Comparison of ENCODE assay signal across 22 cellular contexts in genomic region chr19:37009871-37010270, GRCh38.
DNase-seq lines count a peak whose midpoint lies in the region; ATAC-seq and TF ChIP-seq lines count a peak whose summit lies in the region.
"Had no signal": no experiment of that assay in that cellular context is flagged by ENCODE, and none has a peak within 500 bp of the region (broad histone marks: within the 10 kb centered on the region; RNA-seq: fewer than 3 reads in every experiment).

No MANE protein-coding gene starts in this region.

- H3K36me3 ChIP-seq in liver (ENCODE audit: control insufficient read depth in 4 of 4, insufficient read depth in 3 of 4, low read depth in 1 of 4, low read length in 3 of 4), result no peaks in the 10 kb centered on the region
- no peaks in the 10 kb centered on the region for H3K36me3 ChIP-seq in right lobe of liver
- H3K36me3 ChIP-seq in neuronal stem cell (replicated peaks in 1 of 2; ENCODE audit: control insufficient read depth in 2 of 2, insufficient read depth in 2 of 2, low read length in 2 of 2), result no peaks in the 10 kb centered on the region
- H3K36me3 ChIP-seq: BE2C, BLaER1 had no signal

- 95% methylated on average over 28 of the region's 28 CpGs for WGBS in liver
- no CpG with 5 or more reads among the region's 28 CpGs for WGBS in right lobe of liver (ENCODE audit: insufficient coverage, low coverage, low lambda C conversion rate, missing lambda C conversion rate)
- no CpG with 5 or more reads among the region's 28 CpGs for WGBS in neuronal stem cell (ENCODE audit: extremely low coverage in 2 of 2, insufficient read length in 2 of 2, insufficient replicate concordance in 1 of 2), 2 donors

- peak overlapping the region in 2 of 3 donors; percentile 10 to 14 for H3K4me3 ChIP-seq in liver (ENCODE audit: low read depth in 1 of 3, low read length in 3 of 3)
- H3K4me3 ChIP-seq in right lobe of liver, result no peak overlapping the region
- H3K4me3 ChIP-seq in neuronal stem cell (ENCODE audit: low read length in 2 of 2), result no peak overlapping the region
- H3K4me3 ChIP-seq: BLaER1, GM12878 had no signal

- H2BK12ac ChIP-seq in neuronal stem cell (ENCODE audit: low read length), result no peak overlapping the region

- H3K27me3 ChIP-seq in liver (ENCODE audit: control insufficient read depth in 4 of 4, insufficient read depth in 4 of 4, low read length in 3 of 4) (no peaks in the 10 kb centered on the region), right lobe of liver (no peaks in the 10 kb centered on the region), neuronal stem cell (ENCODE audit: control insufficient read depth in 3 of 3, insufficient read depth in 3 of 3, low read depth in 1 of 3, low read length in 3 of 3) (no peaks in the 10 kb centered on the region)
- H3K27me3 ChIP-seq: BE2C, BLaER1 had no signal

- no peak overlapping the region for H2BK5ac ChIP-seq in neuronal stem cell (ENCODE audit: low read length)

- TF ChIP-seq POLR2A in right lobe of liver (IDR thresholded peaks at IDR 0.05), result no peak

- no peaks in the 10 kb centered on the region for H3K79me1 ChIP-seq in neuronal stem cell (ENCODE audit: low read depth, low read length)

- H3K4me2 ChIP-seq in neuronal stem cell (ENCODE audit: insufficient read depth, low read length, poor library complexity, severe bottlenecking), result no peak overlapping the region
- H3K4me2 ChIP-seq: BLaER1 had no signal

- no peak for TF ChIP-seq RAD21 in liver (IDR thresholded peaks at IDR 0.05)

- H3K23ac ChIP-seq in neuronal stem cell (ENCODE audit: low read depth, low read length, poor library complexity), result no peak overlapping the region

- H3K4me1 ChIP-seq in liver (ENCODE audit: control insufficient read depth in 4 of 4, insufficient read depth in 4 of 4, low read length in 3 of 4) (no peaks in the 10 kb centered on the region), right lobe of liver (no peaks in the 10 kb centered on the region), neuronal stem cell (ENCODE audit: control insufficient read depth in 2 of 2, insufficient read depth in 1 of 2, low read depth in 1 of 2, low read length in 2 of 2) (no peaks in the 10 kb centered on the region)
- H3K4me1 ChIP-seq: BE2C, BLaER1 had no signal

- H2AFZ ChIP-seq in neuronal stem cell (ENCODE audit: low read length), result no peak overlapping the region

- H3K18ac ChIP-seq in neuronal stem cell (ENCODE audit: low read length), result no peak overlapping the region

- no peak for DNase-seq in right lobe of liver
- no peak for DNase-seq in neuronal stem cell (ENCODE audit: low spot score)
- DNase-seq in anterior cingulate cortex (lab: John Stamatoyannopoulos, UW), result no peak
- no peak for DNase-seq in NCI-H1105 (lab: John Stamatoyannopoulos, UW)
- DNase-seq: 8988T; ACHN; BE2C; C1 segment of cervical spinal cord; CD4-positive, alpha-beta memory T cell; CD4-positive, CD25-positive, alpha-beta regulatory T cell; CD8-positive, alpha-beta memory T cell; COR-L47; DMS 273 treated with DMSO at 0.1 percent for 48 hours; DMS153; DMS53; DMS79; DND-41; EL; GDM1 had no signal

- no peak overlapping the region for H3K4ac ChIP-seq in neuronal stem cell (ENCODE audit: low read length)

- H4K8ac ChIP-seq in neuronal stem cell (ENCODE audit: low read depth, low read length), result peak overlapping the region; percentile 65

- no peak overlapping the region for H2AK5ac ChIP-seq in neuronal stem cell (ENCODE audit: low read depth, low read length)

- no peak overlapping the region for H4K91ac ChIP-seq in neuronal stem cell (ENCODE audit: low read depth, low read length, poor library complexity)

- intact Hi-C loops in right lobe of liver (cut with DNase I), result no loop called here

- no peak overlapping the region for H2BK15ac ChIP-seq in neuronal stem cell (ENCODE audit: low read length)

- H3K27ac ChIP-seq in liver (ENCODE audit: low read depth in 1 of 2, low read length in 2 of 2), result no peak overlapping the region
- no peak overlapping the region for H3K27ac ChIP-seq in right lobe of liver
- H3K27ac ChIP-seq in neuronal stem cell (replicated peaks; ENCODE audit: low read length), result no peak overlapping the region
- H3K27ac ChIP-seq: BLaER1 had no signal

- TF ChIP-seq CTCF in liver (IDR thresholded peaks at IDR 0.05; ENCODE audit: low read depth, low read length, missing input control) (no peak), right lobe of liver (IDR thresholded peaks at IDR 0.05) (no peak)

- peaks cover 21 to 60% (median 35%) of the 10 kb centered on the region in 4 donors for H3K9me3 ChIP-seq in liver (ENCODE audit: control insufficient read depth in 4 of 4, low read length in 3 of 4)
- H3K9me3 ChIP-seq in right lobe of liver, result peaks cover 0 to 6% (median 0%) of the 10 kb centered on the region in 4 donors
- H3K9me3 ChIP-seq in neuronal stem cell (replicated peaks in 1 of 2; ENCODE audit: control insufficient read depth in 2 of 2, insufficient read depth in 1 of 2, low read depth in 1 of 2, low read length in 2 of 2), result peaks cover 28 to 55% of the 10 kb centered on the region in 2 donors

- no peak overlapping the region for H3K9ac ChIP-seq in liver (ENCODE audit: low read depth in 1 of 2, low read length in 2 of 2)
- no peak overlapping the region for H3K9ac ChIP-seq in neuronal stem cell (ENCODE audit: low read depth, low read length, poor library complexity)
- H3K9ac ChIP-seq: BLaER1 had no signal

- no peak for ATAC-seq in right lobe of liver
- ATAC-seq: GM12878 had no signal

- H3K14ac ChIP-seq in neuronal stem cell (ENCODE audit: low read length), result no peak overlapping the region

- no peak overlapping the region for H2BK120ac ChIP-seq in neuronal stem cell (ENCODE audit: low read depth, low read length)

TF ChIP-seq in liver, 16 proteins besides CTCF, POLR2A, EP300 and RAD21:
- TF ChIP-seq ATF3 (IDR thresholded peaks at IDR 0.05) (no peak), GABPA (IDR thresholded peaks at IDR 0.05 in 1 of 2, conservative IDR thresholded peaks at IDR 0.05 in 1 of 2) (no peak), RXRA (IDR thresholded peaks at IDR 0.05) (no peak)

Comparison
In these comparisons a context has a peak if more than half of its experiments do, and no peak if none do; other contexts are left out.
1. H3K4me3 ChIP-seq: peak in liver (2 of 3); none in right lobe of liver (0 of 3) and neuronal stem cell (0 of 2).